In the genomic region with DNA sequence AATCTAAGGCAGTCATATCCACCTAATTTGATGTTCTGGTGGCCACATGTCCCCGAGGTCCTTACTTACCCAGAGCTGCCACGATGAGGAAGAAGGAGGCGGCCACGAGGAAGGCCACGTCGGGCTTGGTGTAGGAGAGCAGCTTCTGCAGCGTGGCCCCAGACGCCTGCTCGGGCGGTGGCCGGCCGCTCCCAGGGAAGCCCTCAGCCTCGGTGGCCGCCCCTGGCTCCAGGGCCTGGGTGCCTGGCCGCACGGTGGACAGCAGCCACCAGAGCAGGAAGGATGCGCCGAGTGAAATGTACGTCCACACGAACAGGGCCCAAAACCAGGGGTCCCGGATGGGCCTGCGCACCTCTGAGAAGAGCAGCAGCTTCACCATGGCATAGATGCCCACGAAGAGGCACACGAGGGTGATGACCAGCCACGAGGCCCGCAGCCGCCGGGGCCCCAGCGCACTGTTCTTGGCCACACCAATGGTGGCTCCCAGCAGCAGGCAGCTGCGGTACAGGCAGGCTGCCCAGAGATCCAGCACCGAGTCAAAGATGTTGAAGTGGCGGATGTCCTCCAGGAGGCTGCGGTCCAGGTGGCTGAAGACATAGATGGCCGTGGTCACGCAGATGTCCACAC, we compare ENCODE assay signal across 23 cellular contexts.
"Had no signal": no experiment of that assay in that cellular context is flagged by ENCODE, and none has a peak within 500 bp of the region (broad histone marks: within the 10 kb centered on the region; RNA-seq: fewer than 3 reads in every experiment).

No MANE protein-coding gene starts in this region.

- H3K4me3 ChIP-seq: heart left ventricle, left lung, lung, psoas muscle, right lobe of liver, smooth muscle cell, tibial nerve, uterus had no signal

- DNase-seq: heart left ventricle; hypothalamus; mesendoderm; naive B cell; nucleus accumbens; psoas muscle; right lobe of liver; stimulated activated CD4-positive, alpha-beta T cell treated with anti-CD3 and anti-CD28 coated beads, Interleukin-1b, Interleukin-23, amount 100 ng/mL, for 48 hours; stimulated activated CD4-positive, alpha-beta T cell treated with anti-CD3 and anti-CD28 coated beads, Interleukin-2, amount 100 ng/mL, for 48 hours; stimulated activated CD4-positive, alpha-beta T cell treated with anti-CD3 and anti-CD28 coated beads, Interleukin-4, amount 100 ng/mL, for 4 hours; stimulated activated CD8-positive, alpha-beta memory T cell treated with anti-CD3 and anti-CD28 coated beads, Interleukin-4, amount 100 ng/mL, for 48 hours; stimulated activated naive CD4-positive, alpha-beta T cell treated with Interleukin-2 at 50 U/mL for 16 hours; stimulated activated naive CD8-positive, alpha-beta T cell treated with anti-CD3 and anti-CD28 coated beads, Interleukin-15, amount 100 ng/mL, for 72 hours; substantia nigra; uterus had no signal

- H3K9ac ChIP-seq: parathyroid adenoma had no signal

- ATAC-seq: heart left ventricle; left colon; left lung; natural killer cell treated with Interleukin-12 subunit alpha and Interleukin-12 subunit beta and Interleukin-15 and Interleukin-18, amount 100 ng/mL, for 72 hours; psoas muscle; stimulated activated memory B cell treated with anti-CD40 and anti-IgM and Interleukin-4, amounts not matched to agents 10 μg/mL and 1 μg/mL and 100 μg/mL, for 72 hours; stimulated activated naive CD8-positive, alpha-beta T cell treated with anti-CD3 and anti-CD28 coated beads, Interleukin-15, amount 100 ng/mL, for 72 hours had no signal

- H2AFZ ChIP-seq: parathyroid adenoma had no signal

- H3K27me3 ChIP-seq: heart left ventricle, left lung, right lobe of liver, tibial nerve, uterus had no signal

- H3K9me3 ChIP-seq: heart left ventricle, left lung, psoas muscle, right lobe of liver, tibial nerve, uterus had no signal

- H3K4me1 ChIP-seq: right lobe of liver had no signal

- H3K36me3 ChIP-seq: right lobe of liver, uterus had no signal

- H3K27ac ChIP-seq: left lung, parathyroid adenoma, psoas muscle, right lobe of liver had no signal

- H3K4me2 ChIP-seq: smooth muscle cell had no signal
